In the genomic region with DNA sequence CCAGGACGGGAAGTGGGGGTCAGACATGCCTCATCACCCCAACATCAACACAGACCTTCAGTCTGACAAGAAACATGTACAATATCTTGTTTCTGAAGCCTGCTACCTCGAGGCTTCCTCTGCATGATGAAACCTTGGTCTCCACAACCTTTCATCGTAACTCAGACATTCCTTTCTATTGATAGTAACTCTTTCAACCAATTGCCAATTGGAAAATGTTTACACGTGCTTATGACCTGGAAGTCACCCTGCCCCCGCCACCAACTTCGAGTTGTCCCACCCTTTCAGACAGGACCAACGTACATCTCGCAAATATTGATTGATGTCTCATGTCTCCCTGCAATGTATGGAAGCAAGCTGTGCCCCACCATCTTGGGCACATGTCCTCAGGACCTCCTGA, we compare ENCODE assay signal across 17 cellular contexts.
DNase-seq lines count a peak whose midpoint lies in the region; ATAC-seq and TF ChIP-seq lines count a peak whose summit lies in the region.
"Had no signal": no experiment of that assay in that cellular context is flagged by ENCODE, and none has a peak within 500 bp of the region (broad histone marks: within the 10 kb centered on the region; RNA-seq: fewer than 3 reads in every experiment).

No MANE protein-coding gene starts in this region.

- DNase-seq in AG10803 (ENCODE audit: low read depth), result peak; percentile 44
- no peak for DNase-seq in HL-60 (ENCODE audit: low read depth in 1 of 2, low spot score in 1 of 2)
- DNase-seq in choroid plexus epithelial cell (ENCODE audit: low read depth), result peak; percentile 87
- no peak for DNase-seq in nephron progenitor cell
- no peak for DNase-seq in MG63
- DNase-seq in activated gamma-delta T cell (lab: John Stamatoyannopoulos, UW), result no peak
- DNase-seq in NK-92 (lab: John Stamatoyannopoulos, UW; ENCODE audit: unreplicated experiment), result no peak
- DNase-seq in omental fat pad (ENCODE audit: low spot score), result no peak
- DNase-seq: activated CD8-positive, alpha-beta T cell treated with anti-CD3 and anti-CD28 coated beads for 36 hours; amniotic stem cell; CD8-positive, alpha-beta memory T cell; NCI-H524 treated with DMSO at 0.1 percent for 48 hours; occipital lobe; SW 1271 had no signal

- 0 out of 2 replicates have a peak overlapping the region, but pooled peaks have one; percentile 31 for H3K27ac ChIP-seq in HL-60 (replicated peaks)
- H3K27ac ChIP-seq: epithelial cell of prostate, skin epidermis had no signal

- no peaks in the 10 kb centered on the region for H3K36me3 ChIP-seq in MG63

- peaks cover 32% of the 10 kb centered on the region for H3K9me3 Mint-ChIP-seq in nephron progenitor cell
- H3K9me3 Mint-ChIP-seq: activated T-helper 17 cell treated with anti-CD3 and anti-CD28 coated beads, Interleukin-2, amount 50 U/mL, for 72 hours had no signal

- H3K27ac Mint-ChIP-seq in nephron progenitor cell, result peak overlapping the region; percentile 27
- H3K27ac Mint-ChIP-seq: activated CD8-positive, alpha-beta T cell treated with anti-CD3 and anti-CD28 coated beads for 36 hours; activated T-helper 17 cell treated with anti-CD3 and anti-CD28 coated beads, Interleukin-2, amount 50 U/mL, for 72 hours; CD8-positive, alpha-beta memory T cell had no signal

- H3K4me3 ChIP-seq in AG10803 (ENCODE audit: low read length) (no peak overlapping the region), HL-60 (replicated peaks; ENCODE audit: insufficient read depth, low read length) (no peak overlapping the region), choroid plexus epithelial cell (ENCODE audit: low read depth, low read length) (no peak overlapping the region), MG63 (no peak overlapping the region)
- H3K4me3 ChIP-seq: skin epidermis had no signal

- H3K27me3 ChIP-seq in HL-60 (ENCODE audit: insufficient read depth, poor library complexity, severe bottlenecking) (no peaks in the 10 kb centered on the region), MG63 (no peaks in the 10 kb centered on the region)

- peaks cover 12% of the 10 kb centered on the region for H3K27me3 Mint-ChIP-seq in nephron progenitor cell (ENCODE audit: low read depth, poor library complexity)
- H3K27me3 Mint-ChIP-seq: activated CD8-positive, alpha-beta T cell treated with anti-CD3 and anti-CD28 coated beads for 36 hours; CD8-positive, alpha-beta memory T cell had no signal

- no peak overlapping the region for H3K4me3 Mint-ChIP-seq in nephron progenitor cell
- H3K4me3 Mint-ChIP-seq: activated CD8-positive, alpha-beta T cell treated with anti-CD3 and anti-CD28 coated beads for 36 hours; activated T-helper 17 cell treated with anti-CD3 and anti-CD28 coated beads, Interleukin-2, amount 50 U/mL, for 72 hours had no signal

- H3K9me3 ChIP-seq in MG63, result peaks cover 2% of the 10 kb centered on the region; the same call in 1 of the 2 replicates

- no peak for TF ChIP-seq CTCF in AG10803 (conservative IDR thresholded peaks at IDR 0.05; ENCODE audit: low read length)
- TF ChIP-seq CTCF in HL-60 (IDR thresholded peaks at IDR 0.05; ENCODE audit: insufficient read depth, low read length), result no peak
- TF ChIP-seq CTCF in choroid plexus epithelial cell (conservative IDR thresholded peaks at IDR 0.05; ENCODE audit: low read depth, low read length), result no peak
- no peak for TF ChIP-seq CTCF in nephron progenitor cell (IDR thresholded peaks at IDR 0.05)
- no peak for TF ChIP-seq CTCF in omental fat pad (IDR thresholded peaks at IDR 0.05)

- H3K36me3 Mint-ChIP-seq in nephron progenitor cell (ENCODE audit: low read depth), result peaks cover 12% of the 10 kb centered on the region
- H3K36me3 Mint-ChIP-seq: CD8-positive, alpha-beta memory T cell had no signal

- H3K4me1 Mint-ChIP-seq in nephron progenitor cell, result peaks cover 43% of the 10 kb centered on the region
- H3K4me1 Mint-ChIP-seq: activated T-helper 17 cell treated with anti-CD3 and anti-CD28 coated beads, Interleukin-2, amount 50 U/mL, for 72 hours; CD8-positive, alpha-beta memory T cell had no signal

- no peak for ATAC-seq in omental fat pad (ENCODE audit: low FRiP score)
- ATAC-seq: activated CD8-positive, alpha-beta T cell treated with anti-CD3 and anti-CD28 coated beads for 36 hours; activated T-helper 17 cell treated with anti-CD3 and anti-CD28 coated beads, Interleukin-2, amount 50 U/mL, for 72 hours had no signal

Comparison
In these comparisons a context has a peak if more than half of its experiments do, and no peak if none do; other contexts are left out.
1. DNase-seq: peak in AG10803 (single experiment) and choroid plexus epithelial cell (single experiment); none in HL-60 (0 of 2), nephron progenitor cell (single experiment), MG63 (single experiment), activated gamma-delta T cell (single experiment), NK-92 (single experiment) and omental fat pad (single experiment).